Comparison of ENCODE assay signal across 17 cellular contexts in the genomic region with DNA sequence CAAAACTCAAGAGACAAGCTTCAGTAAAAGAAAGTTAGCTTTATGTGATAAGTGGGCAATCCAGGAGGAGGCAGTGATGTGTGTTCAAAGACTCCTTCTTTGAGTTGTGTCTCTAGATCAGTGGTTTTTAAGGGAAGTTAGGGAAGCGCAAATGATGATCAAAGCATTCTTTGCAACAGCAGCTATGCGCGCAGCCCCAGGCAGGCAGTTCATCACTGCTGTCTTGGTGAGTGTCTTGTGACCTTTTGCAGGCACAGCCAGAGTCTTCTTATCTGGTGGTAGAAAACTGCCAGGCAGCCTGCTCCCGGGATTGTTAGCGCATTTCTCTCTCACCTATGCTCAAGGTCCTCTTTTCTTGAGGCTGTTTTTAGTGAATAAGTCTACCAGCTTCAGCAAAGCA. TPM values are rescaled to one million over a fixed set of nuclear protein-coding genes. Genes with fewer than 3 reads are reported as not detected.
A peak's percentile ranks its signal among the peaks of the same experiment; 100 is the strongest.
DNase-seq lines count a peak whose midpoint lies in the region; ATAC-seq lines count a peak whose summit lies in the region.
"Had no signal": no experiment of that assay in that cellular context is flagged by ENCODE, and none has a peak within 500 bp of the region (broad histone marks: within the 10 kb centered on the region; RNA-seq: fewer than 3 reads in every experiment).

No MANE protein-coding gene starts in this region.

- ATAC-seq in left ventricle myocardium superior (peak; percentile 35), left cardiac atrium (no peak), HG03159 (IDR thresholded peaks at IDR 0.05; ENCODE audit: unreplicated experiment) (no peak)
- ATAC-seq: K562, PC-3 had no signal

- no peaks in the 10 kb centered on the region for H3K36me3 ChIP-seq in mesodermal cell (ENCODE audit: control insufficient read depth, insufficient read depth, low read length)

- DNase-seq in left ventricle myocardium superior (no peak), left cardiac atrium (no peak), dedifferentiated amniotic fluid mesenchymal stem cell (ENCODE audit: extremely low spot score) (peak; percentile 8), inferior parietal cortex (ENCODE audit: extremely low spot score) (no peak), NCI-H2107 treated with DMSO at 0.1 percent for 48 hours (lab: John Stamatoyannopoulos, UW; ENCODE audit: unreplicated experiment) (no peak), C1 segment of cervical spinal cord (lab: John Stamatoyannopoulos, UW) (no peak)
- DNase-seq: Calu3; GDM1; NCI-H1092; NCI-H1694; NCI-H69; NK-92 treated with Interleukin-12 subunit alpha and Interleukin-12 subunit beta, amount 100 ng/mL, for 24 hours; PC-3 had no signal

- H3K9me3 ChIP-seq in mesodermal cell (ENCODE audit: control insufficient read depth, low read length): peaks cover 23% of the 10 kb centered on the region

- intact Hi-C loops in left ventricle myocardium superior (cut with micrococcal nuclease): no loop called here
- intact Hi-C loops in left cardiac atrium (cut with DNase I): no loop called here

- 72 to 81% methylated on average over 4 of the region's 5 CpGs for WGBS in mesodermal cell (ENCODE audit: insufficient coverage in 2 of 2), 2 experiments

- no peaks in the 10 kb centered on the region for H3K4me1 ChIP-seq in mesodermal cell (ENCODE audit: control insufficient read depth, insufficient read depth, low read length, poor library complexity, severe bottlenecking)

- H3K27ac ChIP-seq in mesodermal cell (ENCODE audit: low read depth, low read length, severe bottlenecking): peak overlapping the region; percentile 3
- H3K27ac ChIP-seq: HL-60 had no signal

- no peak overlapping the region for H3K4me3 ChIP-seq in mesodermal cell (ENCODE audit: extremely low read depth, insufficient read depth, low read length, poor library complexity, severe bottlenecking)
- H3K4me3 ChIP-seq: K562 had no signal

RNA-seq across cellular contexts. Expression of gene CLK4, which starts 40.3 kb away (rescaled TPM):
- total RNA-seq in left ventricle myocardium superior: 23.5 TPM
- total RNA-seq in left cardiac atrium: 10 to 100 TPM; 15.6 to 17.5 TPM
- 15.4 TPM for polyA plus RNA-seq in mesodermal cell (2013, experiment 1 of 2)
- 19.6 TPM for polyA plus RNA-seq in mesodermal cell (2013, experiment 2 of 2)
